Comparison of ENCODE assay signal across 24 cellular contexts in genomic region chr6:47485491-47486135, GRCh38. TPM values are rescaled to one million over a fixed set of nuclear protein-coding genes. Genes with fewer than 3 reads are reported as not detected.
DNase-seq lines count a peak whose midpoint lies in the region; ATAC-seq, FAIRE-seq and TF ChIP-seq lines count a peak whose summit lies in the region.
"Had no signal": no experiment of that assay in that cellular context is flagged by ENCODE, and none has a peak within 500 bp of the region (broad histone marks: within the 10 kb centered on the region; RNA-seq: fewer than 3 reads in every experiment).

No MANE protein-coding gene starts in this region.

- TF ChIP-seq RAD21 in IMR-90 (IDR thresholded peaks at IDR 0.05; ENCODE audit: low read length) (no peak), K562 (CRISPR knock-in tag; conservative IDR thresholded peaks at IDR 0.05 in 1 of 2, IDR thresholded peaks at IDR 0.05 in 1 of 2) (no peak)

- H3K4me2 ChIP-seq in IMR-90 (ENCODE audit: low read depth, low read length) (no peak overlapping the region), K562 (ENCODE audit: insufficient read depth, low read length) (no peak overlapping the region), osteoblast (ENCODE audit: insufficient read depth, low read length) (no peak overlapping the region)
- H3K4me2 ChIP-seq: hepatocyte had no signal

- peaks cover 37% of the 10 kb centered on the region; the same call in 1 of the 2 replicates for H4K20me1 ChIP-seq in IMR-90 (ENCODE audit: insufficient read depth, low read length)
- H4K20me1 ChIP-seq in K562 (replicated peaks; ENCODE audit: control insufficient read depth, insufficient read depth, low read length) = peaks cover 23% of the 10 kb centered on the region
- peaks cover 5% of the 10 kb centered on the region for H4K20me1 ChIP-seq in osteoblast (ENCODE audit: insufficient read depth, low read length)

- H2BK120ac ChIP-seq in IMR-90 (ENCODE audit: low read depth, low read length) = no peak overlapping the region

- H3K4ac ChIP-seq in IMR-90 (ENCODE audit: low read depth, low read length) = no peak overlapping the region

- peaks cover 98% of the 10 kb centered on the region for H3K79me2 ChIP-seq in K562 (ENCODE audit: control insufficient read depth, insufficient read depth, low read length)
- peaks cover 67% of the 10 kb centered on the region for H3K79me2 ChIP-seq in osteoblast (ENCODE audit: insufficient read depth, low read length)

- H2AFZ ChIP-seq in IMR-90 (replicated peaks; ENCODE audit: low read length, poor library complexity) (no peak overlapping the region), K562 (ENCODE audit: low read depth, low read length) (no peak overlapping the region), osteoblast (ENCODE audit: low read length) (no peak overlapping the region)
- H2AFZ ChIP-seq: hepatocyte had no signal

- no peak overlapping the region for H3K18ac ChIP-seq in IMR-90 (ENCODE audit: low read depth, low read length)

- no peak overlapping the region for H2BK5ac ChIP-seq in IMR-90 (ENCODE audit: low read depth, low read length, poor library complexity, severe bottlenecking)

- H3K27me3 ChIP-seq in IMR-90 (ENCODE audit: control insufficient read depth, insufficient read depth, low read length) = no peaks in the 10 kb centered on the region
- no peaks in the 10 kb centered on the region for H3K27me3 ChIP-seq in K562 (ENCODE audit: control insufficient read depth in 2 of 2, insufficient read depth in 2 of 2, low read length in 2 of 2)
- H3K27me3 ChIP-seq in osteoblast (ENCODE audit: insufficient read depth, low read length) = no peaks in the 10 kb centered on the region
- no peaks in the 10 kb centered on the region for H3K27me3 ChIP-seq in right cardiac atrium (ENCODE audit: control insufficient read depth, insufficient read depth)
- H3K27me3 ChIP-seq: gastroesophageal sphincter, hepatocyte, uterus had no signal

- intact Hi-C loops in IMR-90 (cut with micrococcal nuclease) = no loop called here
- intact Hi-C loops in K562 (cut with micrococcal nuclease) = no loop called here
- intact Hi-C loops in right cardiac atrium (cut with DNase I) = no loop called here

- no peak overlapping the region for H3K23ac ChIP-seq in IMR-90 (ENCODE audit: low read depth, low read length)

- no peak for TF ChIP-seq EP300 in K562 (IDR thresholded peaks at IDR 0.05; ENCODE audit: low read length)

- BruUV-seq in IMR-90 (replicated peaks; lab: Mats Ljungman, UMichigan) = no TSS peak
- BruUV-seq in K562 (replicated peaks; lab: Mats Ljungman, UMichigan) = no TSS peak

- H4K91ac ChIP-seq in IMR-90 (ENCODE audit: insufficient read depth, low read depth, low read length) = no peak overlapping the region

- no peak overlapping the region for H3K56ac ChIP-seq in IMR-90 (ENCODE audit: extremely low read depth, insufficient read depth, low read length)

- H3K9ac ChIP-seq in IMR-90 (ENCODE audit: low read depth, low read length) (no peak overlapping the region), K562 (ENCODE audit: insufficient read depth in 1 of 2, low read depth in 2 of 2, low read length in 2 of 2) (no peak overlapping the region)

- ATAC-seq in IMR-90 (ENCODE audit: low read depth) = peak; percentile 27; the same call in 1 of the 2 replicates
- peak; percentile 27 for ATAC-seq in K562
- no peak for ATAC-seq in GM19452 (IDR thresholded peaks at IDR 0.05; ENCODE audit: unreplicated experiment)
- ATAC-seq in GM19324 (IDR thresholded peaks at IDR 0.05; ENCODE audit: low FRiP score, unreplicated experiment) = no peak
- ATAC-seq in right cardiac atrium = no peak
- ATAC-seq: gastroesophageal sphincter, sciatic nerve had no signal

- DNase-seq in Daoy (ENCODE audit: low read depth) (peak; percentile 58), IMR-90 (no peak), K562 (ENCODE audit: extremely low read depth in 1 of 4, low spot score in 3 of 4) (no peak), osteoblast (ENCODE audit: insufficient read length, low spot score, missing footprints) (no peak), NCI-H1694 (lab: John Stamatoyannopoulos, UW) (no peak), right cardiac atrium (no peak)
- DNase-seq: activated naive CD4-positive, alpha-beta T cell treated with anti-CD3 and anti-CD28 coated beads for 36 hours; anterior cingulate cortex; caudate nucleus; NCI-H1436 treated with DMSO at 0.1 percent for 48 hours; NCI-H510A; Right ventricle myocardium superior; stimulated activated CD4-positive, alpha-beta T cell treated with anti-CD3 and anti-CD28 coated beads, Interleukin-4, amount 100 ng/mL, for 4 hours; stimulated activated naive CD4-positive, alpha-beta T cell; uterus had no signal

- H3K4me3 ChIP-seq in IMR-90 (ENCODE audit: insufficient read depth, low read depth, low read length) = no peak overlapping the region
- H3K4me3 ChIP-seq in K562 = no peak overlapping the region
- H3K4me3 ChIP-seq in osteoblast (ENCODE audit: insufficient read depth, low read length) = no peak overlapping the region
- H3K4me3 ChIP-seq in right cardiac atrium (ENCODE audit: low read length) = no peak overlapping the region
- H3K4me3 ChIP-seq: gastroesophageal sphincter, hepatocyte, thoracic aorta, uterus had no signal

- no peaks in the 10 kb centered on the region for H3K36me3 ChIP-seq in IMR-90 (ENCODE audit: control insufficient read depth, insufficient read depth, low read length)
- peaks cover 10% of the 10 kb centered on the region; the same call in 2 of the 3 replicates for H3K36me3 ChIP-seq in K562 (ENCODE audit: control insufficient read depth, insufficient read depth, low read length)
- H3K36me3 ChIP-seq in osteoblast (ENCODE audit: insufficient read depth, low read length) = no peaks in the 10 kb centered on the region
- H3K36me3 ChIP-seq: gastroesophageal sphincter, thoracic aorta, uterus had no signal

- in situ Hi-C loops in IMR-90 (cut with MboI; ENCODE audit: low sequenced_read_pairs) = no loop called here
- in situ Hi-C loops in K562 (cut with MboI) = no loop called here

- no peak overlapping the region for H2BK20ac ChIP-seq in IMR-90 (ENCODE audit: low read depth, low read length)

- dilution Hi-C loops in IMR-90 (cut with HindIII; ENCODE audit: low sequenced_read_pairs, unreplicated experiment) = no loop called here

- H2AK9ac ChIP-seq in IMR-90 (replicated peaks; ENCODE audit: low read depth, low read length, poor library complexity) = no peak overlapping the region

- H3K4me1 ChIP-seq in IMR-90 (ENCODE audit: control insufficient read depth, insufficient read depth, low read length) = peaks cover 4% of the 10 kb centered on the region
- H3K4me1 ChIP-seq in K562 (replicated peaks in 1 of 2; ENCODE audit: control insufficient read depth in 2 of 2, insufficient read depth in 2 of 2, low read length in 2 of 2) = peaks cover 19 to 44% of the 10 kb centered on the region in 2 experiments
- peaks cover 22% of the 10 kb centered on the region for H3K4me1 ChIP-seq in osteoblast (ENCODE audit: insufficient read depth, low read length)
- H3K4me1 ChIP-seq in right cardiac atrium (ENCODE audit: control insufficient read depth, insufficient read depth, low read length) = no peaks in the 10 kb centered on the region
- H3K4me1 ChIP-seq: uterus had no signal

- no peak overlapping the region for H3K27ac ChIP-seq in IMR-90 (ENCODE audit: insufficient read depth, low read length)
- no peak overlapping the region for H3K27ac ChIP-seq in K562 (ENCODE audit: extremely low read depth, low read depth, low read length)
- H3K27ac ChIP-seq in osteoblast (ENCODE audit: low read depth, low read length) = peak overlapping the region; percentile 83
- H3K27ac ChIP-seq in right cardiac atrium (ENCODE audit: low read length) = no peak overlapping the region
- H3K27ac ChIP-seq: gastroesophageal sphincter, hepatocyte, thoracic aorta, uterus had no signal

- H4K8ac ChIP-seq in IMR-90 (ENCODE audit: low read depth in 2 of 2, low read length in 2 of 2) = no peak overlapping the region

- POLR2A ChIA-PET in IMR-90 (lab: Charles Lee; ENCODE audit: unreplicated experiment) (no interaction called here), K562 (lab: Yijun Ruan, JAX) (interaction anchor here (0.8 to 2.0 kb wide), 5 partner anchors 8 to 28 kb away, joined by 3 to 8 read pairs (median 5); partner anchors contain the start of gene CD2AP)

- no peak overlapping the region for H2BK15ac ChIP-seq in IMR-90 (ENCODE audit: low read depth, low read length)

- TF ChIP-seq POLR2A in IMR-90 (IDR thresholded peaks at IDR 0.05; ENCODE audit: low read depth, low read length) = no peak
- no peak for TF ChIP-seq POLR2A in K562 (conservative IDR thresholded peaks at IDR 0.05)

- H3K79me1 ChIP-seq in IMR-90 (ENCODE audit: low read depth in 1 of 2, low read length in 2 of 2) = peaks cover 7 to 54% of the 10 kb centered on the region in 2 experiments; a peak in 3 of 4 replicates

- no peak overlapping the region for H4K5ac ChIP-seq in IMR-90 (ENCODE audit: low read depth, low read length)

- H3K9me1 ChIP-seq in IMR-90 (ENCODE audit: insufficient read depth, low read length) (peaks cover 6% of the 10 kb centered on the region; the same call in 1 of the 2 replicates), K562 (ENCODE audit: control insufficient read depth, insufficient read depth, low read length) (no peaks in the 10 kb centered on the region)

- TF ChIP-seq CTCF in IMR-90 (conservative IDR thresholded peaks at IDR 0.05; ENCODE audit: low read depth, low read length) = no peak
- TF ChIP-seq CTCF in K562 (IDR thresholded peaks at IDR 0.05 in 2 of 3, conservative IDR thresholded peaks at IDR 0.05 in 1 of 3; ENCODE audit: insufficient read depth in 2 of 3, low read depth in 1 of 3, low read length in 3 of 3) = no peak
- TF ChIP-seq CTCF in osteoblast (IDR thresholded peaks at IDR 0.05; ENCODE audit: extremely low read depth, low read depth, low read length) = no peak

- CTCF ChIA-PET in IMR-90 (lab: Yijun Ruan, JAX) = interaction anchor here (0.6 kb wide), 1 partner anchor 1771 kb away, joined by 3 read pairs; no protein-coding TSS in a partner anchor
- CTCF ChIA-PET in K562 (lab: Yijun Ruan, JAX; ENCODE audit: low intra/inter-chr PET ratio) = interaction anchor here (0.6 kb wide), 1 partner anchor 26 kb away, joined by 4 read pairs; no protein-coding TSS in a partner anchor

- H3K14ac ChIP-seq in IMR-90 (replicated peaks; ENCODE audit: low read depth, low read length) = 0 out of 2 replicates have a peak overlapping the region, but pooled peaks have one; percentile 15

- no peak overlapping the region for H2AK5ac ChIP-seq in IMR-90 (ENCODE audit: low read depth, low read length)

- no peak for FAIRE-seq in K562 (lab: Jason Lieb, UNC)
- FAIRE-seq: D721Med, GM12892, H1 had no signal

- H3K9me3 ChIP-seq in IMR-90 (ENCODE audit: control insufficient read depth, insufficient read depth, low read length) = no peaks in the 10 kb centered on the region
- no peaks in the 10 kb centered on the region for H3K9me3 ChIP-seq in K562 (replicated peaks; ENCODE audit: control insufficient read depth, insufficient read depth, low read depth, low read length)
- no peaks in the 10 kb centered on the region for H3K9me3 ChIP-seq in osteoblast (ENCODE audit: low read depth, low read length)
- H3K9me3 ChIP-seq in right cardiac atrium (ENCODE audit: control insufficient read depth, low read length) = no peaks in the 10 kb centered on the region
- H3K9me3 ChIP-seq: gastroesophageal sphincter, thoracic aorta, uterus had no signal

RNA-seq across cellular contexts. Expression of gene CD2AP, which starts 8.0 kb away (rescaled TPM):
- total RNA-seq in Daoy (2014; rRNA removed; shearing (Covaris generic)) = 53.8 and 61.6 TPM in 2 replicates
- 7.5 and 18.3 TPM in 2 replicates for total RNA-seq in IMR-90 (2012; rRNA removed)
- polyA plus RNA-seq in IMR-90 (2012; rRNA removed) = 4.0 and 5.3 TPM in 2 replicates
- 0.40 and 0.61 TPM in 2 replicates for polyA plus RNA-seq in IMR-90 (2012; cell fraction: cytosol; rRNA removed)
- 0.71 and 3.3 TPM in 2 replicates for polyA plus RNA-seq in IMR-90 (2012; cell fraction: nucleus; rRNA removed; ENCODE audit: low replicate concordance)
- 24.9 and 139 TPM in 2 replicates for total RNA-seq in K562 (2011; cell fraction: chromatin; rRNA removed; ENCODE audit: low replicate concordance)
- 13.0 and 23.4 TPM in 2 replicates for total RNA-seq in K562 (2011; cell fraction: nucleolus; rRNA removed)
- 36.8 and 45.6 TPM in 2 replicates for total RNA-seq in K562 (2011; cell fraction: nucleoplasm; rRNA removed)
- 31.4 and 38.7 TPM in 2 replicates for total RNA-seq in K562 (2014; rRNA removed)
- total RNA-seq in K562 (2014; rRNA removed; fragmentation: Illumina TruSeq; extraction: Trizol) = 69.7 and 81.5 TPM in 2 replicates
- 63.8 and 68.9 TPM in 2 replicates for total RNA-seq in K562 (2015; rRNA removed; fragmentation: Illumina TruSeq; extraction: Trizol)
- 41.3 TPM in 2 replicates for total RNA-seq in K562 (2021)
- polyA plus RNA-seq in K562 (2011; rRNA removed) = 20.8 and 35.5 TPM in 2 replicates
- polyA plus RNA-seq in K562 (2011; cell fraction: cytosol; rRNA removed) = 3.8 and 7.0 TPM in 2 replicates
- polyA plus RNA-seq in K562 (2011; cell fraction: nucleus; rRNA removed) = 10.8 and 13.3 TPM in 2 replicates
- 24.5 and 29.3 TPM in 2 replicates for polyA plus RNA-seq in K562 (2012)
- 35.6 and 50.2 TPM in 2 replicates for polyA plus RNA-seq in K562 (2014; fragmentation: Illumina TruSeq; extraction: Trizol)
- 10 to 100 TPM in 1 of 2 experiments, 1 to 10 TPM in 1; 9.4 to 15.9 TPM for polyA plus RNA-seq in K562 (2014; fragmentation: Nextera tagmentation; extraction: Ambion mirVana)
- polyA plus RNA-seq in K562 (2014; rRNA removed) = 23.8 and 25.9 TPM in 2 replicates
- polyA minus RNA-seq in K562 (2011; rRNA and poly(A)+ RNA removed) = 47.6 and 49.9 TPM in 2 replicates
- 14.7 and 22.0 TPM in 2 replicates for polyA minus RNA-seq in K562 (2011; cell fraction: cytosol; rRNA and poly(A)+ RNA removed)
- polyA minus RNA-seq in K562 (2011; cell fraction: nucleus; rRNA and poly(A)+ RNA removed) = 37.4 and 69.4 TPM in 2 replicates
- 26.2 and 30.4 TPM in 2 replicates for total RNA-seq in osteoblast
- 10 to 100 TPM in 3 of 4 donors, 1 to 10 TPM in 1; 10.0 to 12.4 (median 11.3) TPM for total RNA-seq in right cardiac atrium
- polyA plus RNA-seq in right cardiac atrium = 5.7 TPM

Comparison
In these comparisons a context has a peak if more than half of its experiments do, and no peak if none do; other contexts are left out.
1. ATAC-seq: peak in IMR-90 (single experiment) and K562 (single experiment); none in GM19452 (single experiment), GM19324 (single experiment) and right cardiac atrium (0 of 2).